ENCODE assay signal across 15 cellular contexts in genomic region chr10:31706464-31706863, GRCh38.
A peak's percentile ranks its signal among the peaks of the same experiment; 100 is the strongest.
DNase-seq lines count a peak whose midpoint lies in the region; ATAC-seq, FAIRE-seq and TF ChIP-seq lines count a peak whose summit lies in the region.
"Had no signal": no experiment of that assay in that cellular context is flagged by ENCODE, and none has a peak within 500 bp of the region (broad histone marks: within the 10 kb centered on the region; RNA-seq: fewer than 3 reads in every experiment).

No MANE protein-coding gene starts in this region.

- TF ChIP-seq CTCF in GM12878 (IDR thresholded peaks at IDR 0.05 in 2 of 3, conservative IDR thresholded peaks at IDR 0.05 in 1 of 3; ENCODE audit: control insufficient read depth in 2 of 3, extremely low read depth in 1 of 3, insufficient read depth in 1 of 3, low read depth in 3 of 3, low read length in 3 of 3) = no peak
- no peak for TF ChIP-seq CTCF in thyroid gland (IDR thresholded peaks at IDR 0.05)

- no peak for DNase-seq in activated naive CD4-positive, alpha-beta T cell treated with anti-CD3 and anti-CD28 coated beads for 36 hours
- DNase-seq in activated naive CD4-positive, alpha-beta T cell treated with anti-CD3 and anti-CD28 coated beads, Interleukin-2, amount 10 ng/mL, durations not matched to agents 7 days and 5 days = no peak
- DNase-seq in GM12878 (ENCODE audit: low read depth, low spot score) = no peak
- DNase-seq in thyroid gland = no peak
- DNase-seq in urothelium cell line (ENCODE audit: low spot score) = no peak
- DNase-seq in stimulated activated CD4-positive, alpha-beta T cell treated with anti-CD3 and anti-CD28 coated beads, Interleukin-1b, Interleukin-23, amount 100 ng/mL, for 48 hours = no peak
- DNase-seq: activated CD4-positive, alpha-beta T cell treated with anti-CD3 and anti-CD28 coated beads, Interleukin-2, amount 10 ng/mL, durations not matched to agents 24 days and 14 days; immature natural killer cell; NCI-H510A treated with DMSO at 0.1 percent for 48 hours had no signal

- CTCF ChIA-PET in activated naive CD4-positive, alpha-beta T cell treated with anti-CD3 and anti-CD28 coated beads for 36 hours (lab: Charles Lee) = no interaction called here
- CTCF ChIA-PET in activated naive CD4-positive, alpha-beta T cell treated with anti-CD3 and anti-CD28 coated beads, Interleukin-2, amount 10 ng/mL, durations not matched to agents 7 days and 5 days (lab: Charles Lee) = no interaction called here
- CTCF ChIA-PET in GM12878 (lab: Yijun Ruan, JAX) = interaction anchor here (1.0 kb wide), 1 partner anchor 1000 kb away, joined by 3 read pairs; no protein-coding TSS in a partner anchor

- no peak for FAIRE-seq in GM12878 (lab: Jason Lieb, UNC)
- FAIRE-seq in urothelium cell line (lab: Jason Lieb, UNC) = no peak
- FAIRE-seq: G401.6 had no signal

- H3K36me3 ChIP-seq in GM12878 (ENCODE audit: control insufficient read depth in 2 of 2, insufficient read depth in 2 of 2, low read length in 1 of 2) (no peaks in the 10 kb centered on the region; a peak in 1 of 4 replicates), mucosa of stomach (ENCODE audit: control insufficient read depth, insufficient read depth, low read length) (no peaks in the 10 kb centered on the region), thyroid gland (no peaks in the 10 kb centered on the region)
- H3K36me3 ChIP-seq: HAP-1, SJSA1 had no signal

- no peak for ATAC-seq in GM12878
- no peak for ATAC-seq in HG03432 (IDR thresholded peaks at IDR 0.05; ENCODE audit: unreplicated experiment)

- H3K79me2 ChIP-seq in GM12878 (ENCODE audit: control insufficient read depth, insufficient read depth, low read length) = peaks cover 2% of the 10 kb centered on the region

- no peak for TF ChIP-seq RAD21 in GM12878 (IDR thresholded peaks at IDR 0.05; ENCODE audit: insufficient read depth, low read depth, low read length)

- peaks cover 25% of the 10 kb centered on the region for H3K4me1 Mint-ChIP-seq in activated naive CD4-positive, alpha-beta T cell treated with anti-CD3 and anti-CD28 coated beads for 36 hours (ENCODE audit: low read depth)
- peaks cover 21% of the 10 kb centered on the region for H3K4me1 Mint-ChIP-seq in activated naive CD4-positive, alpha-beta T cell treated with anti-CD3 and anti-CD28 coated beads, Interleukin-2, amount 10 ng/mL, durations not matched to agents 7 days and 5 days

- H2AFZ ChIP-seq in GM12878 (ENCODE audit: control insufficient read depth, low read depth, low read length) = peak overlapping the region; percentile 84

- H3K27me3 Mint-ChIP-seq in activated naive CD4-positive, alpha-beta T cell treated with anti-CD3 and anti-CD28 coated beads for 36 hours (ENCODE audit: low read depth) = no peaks in the 10 kb centered on the region
- H3K27me3 Mint-ChIP-seq in activated naive CD4-positive, alpha-beta T cell treated with anti-CD3 and anti-CD28 coated beads, Interleukin-2, amount 10 ng/mL, durations not matched to agents 7 days and 5 days = no peaks in the 10 kb centered on the region
- H3K27me3 Mint-ChIP-seq: activated CD4-positive, alpha-beta T cell treated with anti-CD3 and anti-CD28 coated beads, Interleukin-2, amount 10 ng/mL, durations not matched to agents 24 days and 14 days had no signal

- H3K27me3 ChIP-seq in GM12878 (replicated peaks in 1 of 2; ENCODE audit: control insufficient read depth in 2 of 2, insufficient read depth in 2 of 2, low read length in 1 of 2) (no peaks in the 10 kb centered on the region), mucosa of stomach (ENCODE audit: control insufficient read depth, insufficient read depth, low read length) (no peaks in the 10 kb centered on the region), thyroid gland (no peaks in the 10 kb centered on the region)
- H3K27me3 ChIP-seq: SJSA1 had no signal

- H3K4me2 ChIP-seq in GM12878 (ENCODE audit: control insufficient read depth, insufficient read depth) = peak overlapping the region; percentile 95

- H3K36me3 Mint-ChIP-seq in activated naive CD4-positive, alpha-beta T cell treated with anti-CD3 and anti-CD28 coated beads for 36 hours (ENCODE audit: low read depth) = peaks cover 3% of the 10 kb centered on the region
- H3K36me3 Mint-ChIP-seq in activated naive CD4-positive, alpha-beta T cell treated with anti-CD3 and anti-CD28 coated beads, Interleukin-2, amount 10 ng/mL, durations not matched to agents 7 days and 5 days = peaks cover 8% of the 10 kb centered on the region

- in situ Hi-C loops in GM12878 (cut with MboI) = no loop called here

- H3K9ac ChIP-seq in GM12878 (ENCODE audit: control insufficient read depth, insufficient read depth, low read length) = peak overlapping the region; percentile 61
- H3K9ac ChIP-seq in mucosa of stomach (ENCODE audit: low read length) = peak overlapping the region; percentile 6

- no peak for TF ChIP-seq EP300 in GM12878 (IDR thresholded peaks at IDR 0.05; ENCODE audit: borderline replicate concordance in 1 of 2, control insufficient read depth in 1 of 2, low read depth in 2 of 2, low read length in 2 of 2)

- H3K27ac ChIP-seq in GM12878 (ENCODE audit: control insufficient read depth, insufficient read depth) = peak overlapping the region; percentile 92
- peak overlapping the region; percentile 46 to 73 (median 62) for H3K27ac ChIP-seq in thyroid gland
- H3K27ac ChIP-seq: epithelial cell of prostate had no signal

- POLR2A ChIA-PET in GM12878 (lab: Charles Lee) = interaction anchor here (0.6 to 1.1 kb wide), 3 partner anchors 53 to 911 kb away, joined by 3 read pairs; no protein-coding TSS in a partner anchor

- RAD21 ChIA-PET in GM12878 (lab: Charles Lee; ENCODE audit: unreplicated experiment) = interaction anchor here (1.3 kb wide), 1 partner anchor 63 kb away, joined by 4 read pairs; no protein-coding TSS in a partner anchor

- peaks cover 36% of the 10 kb centered on the region for H3K4me1 ChIP-seq in GM12878 (ENCODE audit: control insufficient read depth, insufficient read depth, low read length)
- H3K4me1 ChIP-seq in mucosa of stomach (ENCODE audit: control insufficient read depth, insufficient read depth, low read length) = peaks cover 11% of the 10 kb centered on the region
- peaks cover 0 to 27% of the 10 kb centered on the region in 2 donors for H3K4me1 ChIP-seq in thyroid gland
- H3K4me1 ChIP-seq: HAP-1 had no signal

- no peak overlapping the region for H3K4me3 Mint-ChIP-seq in activated naive CD4-positive, alpha-beta T cell treated with anti-CD3 and anti-CD28 coated beads for 36 hours
- no peak overlapping the region for H3K4me3 Mint-ChIP-seq in activated naive CD4-positive, alpha-beta T cell treated with anti-CD3 and anti-CD28 coated beads, Interleukin-2, amount 10 ng/mL, durations not matched to agents 7 days and 5 days

- intact Hi-C loops in activated naive CD4-positive, alpha-beta T cell treated with anti-CD3 and anti-CD28 coated beads for 36 hours (cut with micrococcal nuclease) = loop anchor here (2.0 to 10.0 kb wide), 5 partner anchors 221 to 1006 kb away; partner anchors contain the start of genes ARHGAP12 and ZNF438
- intact Hi-C loops in GM12878 (cut with micrococcal nuclease; ENCODE audit: unreplicated experiment) (loop anchor here (2.0 to 10.0 kb wide), 3 partner anchors 110 to 972 kb away; no protein-coding TSS in a partner anchor), thyroid gland (cut with DNase I) (no loop called here)

- peaks cover 11% of the 10 kb centered on the region for H3K9me3 Mint-ChIP-seq in activated naive CD4-positive, alpha-beta T cell treated with anti-CD3 and anti-CD28 coated beads for 36 hours
- H3K9me3 Mint-ChIP-seq in activated naive CD4-positive, alpha-beta T cell treated with anti-CD3 and anti-CD28 coated beads, Interleukin-2, amount 10 ng/mL, durations not matched to agents 7 days and 5 days = peaks cover 19% of the 10 kb centered on the region

- H3K4me3 ChIP-seq in GM12878 (peak overlapping the region; percentile 52; the same call in 1 of the 2 replicates), mucosa of stomach (ENCODE audit: low read length) (no peak overlapping the region), thyroid gland (replicated peaks in 1 of 3) (no peak overlapping the region)
- H3K4me3 ChIP-seq: HAP-1, SJSA1 had no signal

- SMC1A ChIA-PET in GM12878 (lab: Charles Lee; ENCODE audit: uncharacterized antibody, unreplicated experiment) = interaction anchor here (1.6 kb wide), 1 partner anchor 23 kb away, joined by 4 read pairs; no protein-coding TSS in a partner anchor

- H4K20me1 ChIP-seq in GM12878 (ENCODE audit: control insufficient read depth, insufficient read depth) = no peaks in the 10 kb centered on the region

- BruUV-seq in GM12878 (replicated peaks; lab: Mats Ljungman, UMichigan) = no TSS peak

- H3K27ac Mint-ChIP-seq in activated naive CD4-positive, alpha-beta T cell treated with anti-CD3 and anti-CD28 coated beads for 36 hours = peak overlapping the region; percentile 83
- no peak overlapping the region for H3K27ac Mint-ChIP-seq in activated naive CD4-positive, alpha-beta T cell treated with anti-CD3 and anti-CD28 coated beads, Interleukin-2, amount 10 ng/mL, durations not matched to agents 7 days and 5 days

- TF ChIP-seq POLR2A in GM12878 (IDR thresholded peaks at IDR 0.05; ENCODE audit: low read depth, low read length) (no peak), thyroid gland (IDR thresholded peaks at IDR 0.05) (no peak)

- H3K9me3 ChIP-seq in GM12878 (replicated peaks; ENCODE audit: control insufficient read depth, insufficient read depth, low read length) = peaks cover 16% of the 10 kb centered on the region
- no peaks in the 10 kb centered on the region for H3K9me3 ChIP-seq in mucosa of stomach (ENCODE audit: control insufficient read depth, low read length)
- H3K9me3 ChIP-seq in thyroid gland = no peaks in the 10 kb centered on the region
- H3K9me3 ChIP-seq: SJSA1 had no signal

- WGBS in GM12878 (ENCODE audit: insufficient coverage, insufficient replicate concordance, low lambda C conversion rate, missing lambda C conversion rate) = 74% methylated on average over 3 of the region's 3 CpGs
- 73 to 76% methylated on average over 3 of the region's 3 CpGs for WGBS in thyroid gland, 2 donors

TF ChIP-seq in GM12878, 131 proteins besides CTCF, POLR2A, EP300 and RAD21:
- TF ChIP-seq BHLHE40 (IDR thresholded peaks at IDR 0.05; ENCODE audit: borderline replicate concordance in 1 of 2, low read depth in 2 of 2, low read length in 1 of 2) (peak; percentile 66 to 67; a peak in 3 of 4 replicates), HDAC6 (IDR thresholded peaks at IDR 0.05; ENCODE audit: unreplicated experiment) (no peak)
